ENCODE assay signal across 8 cellular contexts in the genomic region with DNA sequence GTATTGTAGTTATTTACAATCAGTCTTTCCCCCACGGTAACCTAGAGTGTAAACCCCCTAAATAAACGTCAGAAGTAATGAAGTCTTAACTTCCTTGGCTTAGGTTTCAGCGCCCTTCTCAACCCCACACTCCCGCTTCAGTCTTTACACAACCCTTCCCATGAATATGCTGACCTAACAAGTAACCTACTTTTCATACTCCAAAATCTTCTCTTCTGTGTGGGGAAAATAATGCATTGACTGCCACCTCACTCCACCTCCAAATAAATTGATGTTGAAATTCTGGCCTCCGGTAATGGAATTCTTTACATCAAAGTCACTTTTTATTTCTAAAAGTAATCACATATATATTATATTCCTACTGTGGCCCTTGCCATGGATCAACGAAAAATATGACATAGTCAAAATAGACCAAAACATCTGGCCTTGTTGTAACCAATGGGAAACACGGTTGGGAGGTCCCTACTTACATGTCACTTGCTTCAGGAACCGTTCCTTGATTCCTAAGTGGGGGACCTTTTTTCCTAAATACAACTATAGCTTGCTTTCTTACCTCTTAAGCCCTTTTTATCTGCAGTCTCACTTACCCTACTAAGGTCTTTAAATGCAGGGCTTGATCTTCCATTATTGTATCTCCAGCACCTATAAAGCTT. TPM values are rescaled to one million over a fixed set of nuclear protein-coding genes. Genes with fewer than 3 reads are reported as not detected.
DNase-seq lines count a peak whose midpoint lies in the region; ATAC-seq lines count a peak whose summit lies in the region.

No MANE protein-coding gene starts in this region.

- intact Hi-C loops in right cardiac atrium (cut with DNase I), result loop anchor here in 2 of 4 donors (10.0 kb wide), 1 partner anchor 70 kb away; no protein-coding TSS in a partner anchor

- H3K27me3 ChIP-seq in right cardiac atrium (ENCODE audit: control insufficient read depth, insufficient read depth) (no peaks in the 10 kb centered on the region), stomach smooth muscle (ENCODE audit: control insufficient read depth in 1 of 2, insufficient read depth in 2 of 2, low read length in 2 of 2) (no peaks in the 10 kb centered on the region)

- no peaks in the 10 kb centered on the region for H3K36me3 ChIP-seq in stomach smooth muscle (ENCODE audit: control insufficient read depth in 2 of 2, insufficient read depth in 2 of 2, low read length in 2 of 2)

- H3K9ac ChIP-seq in stomach smooth muscle (ENCODE audit: low read length in 2 of 2), result peak overlapping the region; percentile 80 to 84

- peaks cover 2% of the 10 kb centered on the region for H3K36me3 Mint-ChIP-seq in activated naive CD4-positive, alpha-beta T cell treated with anti-CD3 and anti-CD28 coated beads, Interleukin-2, amount 50 U/mL, for 24 hours
- H3K36me3 Mint-ChIP-seq in T-helper 17 cell (ENCODE audit: low read depth), result peaks cover 2% of the 10 kb centered on the region

- no peaks in the 10 kb centered on the region for H3K9me3 Mint-ChIP-seq in activated naive CD4-positive, alpha-beta T cell treated with anti-CD3 and anti-CD28 coated beads, Interleukin-2, amount 50 U/mL, for 24 hours

- peak overlapping the region; percentile 95 for H3K4me3 Mint-ChIP-seq in activated naive CD4-positive, alpha-beta T cell treated with anti-CD3 and anti-CD28 coated beads, Interleukin-2, amount 50 U/mL, for 24 hours
- peak overlapping the region; percentile 91 for H3K4me3 Mint-ChIP-seq in T-helper 17 cell

- H3K9me3 ChIP-seq in T-helper 17 cell (ENCODE audit: control insufficient read depth, low read length, poor library complexity, severe bottlenecking) (no peaks in the 10 kb centered on the region), right cardiac atrium (ENCODE audit: control insufficient read depth, low read length) (no peaks in the 10 kb centered on the region), stomach smooth muscle (ENCODE audit: control insufficient read depth in 2 of 2, low read length in 2 of 2) (no peaks in the 10 kb centered on the region)

- 15% methylated on average over 8 of the region's 8 CpGs for WGBS in right cardiac atrium

- DNase-seq in activated naive CD4-positive, alpha-beta T cell treated with Interleukin-2 at 50 U/mL for 16 hours, result no peak
- DNase-seq in T-helper 17 cell (no peak), right cardiac atrium (no peak), G401 (ENCODE audit: low spot score) (no peak)

- in situ Hi-C loops in G401 (cut with HindIII; ENCODE audit: low sequenced_read_pairs), result no loop called here

- ATAC-seq in T-helper 17 cell, result no peak
- no peak for ATAC-seq in right cardiac atrium
- ATAC-seq in HG03095 (IDR thresholded peaks at IDR 0.05; ENCODE audit: unreplicated experiment), result no peak
- ATAC-seq in HG03469 (IDR thresholded peaks at IDR 0.05; ENCODE audit: unreplicated experiment), result no peak

- H3K27ac Mint-ChIP-seq in activated naive CD4-positive, alpha-beta T cell treated with anti-CD3 and anti-CD28 coated beads, Interleukin-2, amount 50 U/mL, for 24 hours, result peak overlapping the region; percentile 89
- peak overlapping the region; percentile 95 for H3K27ac Mint-ChIP-seq in T-helper 17 cell

- H3K27ac ChIP-seq in right cardiac atrium (ENCODE audit: low read length), result no peak overlapping the region
- H3K27ac ChIP-seq in stomach smooth muscle (ENCODE audit: low read length), result no peak overlapping the region

- H3K27me3 Mint-ChIP-seq in activated naive CD4-positive, alpha-beta T cell treated with anti-CD3 and anti-CD28 coated beads, Interleukin-2, amount 50 U/mL, for 24 hours, result no peaks in the 10 kb centered on the region
- H3K27me3 Mint-ChIP-seq in T-helper 17 cell, result no peaks in the 10 kb centered on the region

- H3K4me1 Mint-ChIP-seq in activated naive CD4-positive, alpha-beta T cell treated with anti-CD3 and anti-CD28 coated beads, Interleukin-2, amount 50 U/mL, for 24 hours, result peaks cover 26% of the 10 kb centered on the region
- H3K4me1 Mint-ChIP-seq in T-helper 17 cell, result peaks cover 24% of the 10 kb centered on the region

- H3K4me3 ChIP-seq in right cardiac atrium (ENCODE audit: low read length) (peak overlapping the region; percentile 51), stomach smooth muscle (ENCODE audit: low read length in 2 of 2) (peak overlapping the region; percentile 72 to 87)

- H3K4me1 ChIP-seq in right cardiac atrium (ENCODE audit: control insufficient read depth, insufficient read depth, low read length), result peaks cover 3% of the 10 kb centered on the region
- peaks cover 6% of the 10 kb centered on the region for H3K4me1 ChIP-seq in stomach smooth muscle (ENCODE audit: control insufficient read depth, insufficient read depth, low read length)

RNA-seq across cellular contexts. Expression of gene GEN1, which starts 1.0 kb away (rescaled TPM):
- total RNA-seq in T-helper 17 cell, result 10 to 100 TPM in 1 of 2 donors, 1 to 10 TPM in 1; 7.2 to 10.7 TPM
- total RNA-seq in right cardiac atrium, result 1 to 10 TPM; 3.5 to 5.5 (median 4.3) TPM
- 1.5 TPM for polyA plus RNA-seq in right cardiac atrium
- 8.7 and 15.9 TPM in 2 replicates for total RNA-seq in G401 (2014; rRNA removed; shearing (Covaris generic))

RNA-seq across cellular contexts. Expression of gene SMC6, which starts 1.3 kb away (rescaled TPM):
- total RNA-seq in T-helper 17 cell (10 to 100 TPM; 14.1 to 14.4 TPM), right cardiac atrium (10 to 100 TPM; 11.9 to 14.6 (median 13.1) TPM)
- polyA plus RNA-seq in right cardiac atrium, result 10.0 TPM
- 16.1 and 32.7 TPM in 2 replicates for total RNA-seq in G401 (2014; rRNA removed; shearing (Covaris generic))
